10 cellular contexts compared by ENCODE assay signal in the genomic region with DNA sequence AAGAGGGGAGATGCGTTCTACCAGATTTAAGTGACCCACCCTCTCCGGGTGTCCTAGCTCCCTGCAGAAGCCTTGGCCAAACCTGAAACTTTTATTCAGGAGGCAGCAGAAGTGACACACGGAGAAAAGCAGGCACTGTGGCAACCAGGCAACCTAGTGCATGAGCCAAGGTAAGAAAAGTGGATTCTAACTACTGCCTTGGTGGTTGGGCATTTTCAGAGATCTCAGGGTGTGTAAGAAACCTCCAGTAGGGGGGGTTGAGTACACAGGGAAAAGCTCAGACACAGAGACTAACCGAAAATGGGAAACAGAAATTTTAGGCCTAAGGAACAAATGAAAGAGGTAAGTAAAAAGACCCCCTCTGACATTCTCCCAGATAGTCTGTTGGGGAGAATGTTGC.
DNase-seq lines count a peak whose midpoint lies in the region; ATAC-seq and TF ChIP-seq lines count a peak whose summit lies in the region.
"Had no signal": no experiment of that assay in that cellular context is flagged by ENCODE, and none has a peak within 500 bp of the region (broad histone marks: within the 10 kb centered on the region; RNA-seq: fewer than 3 reads in every experiment).

No MANE protein-coding gene starts in this region.

- no peak overlapping the region for H3K23ac ChIP-seq in mesenchymal stem cell (ENCODE audit: low read length in 2 of 2)

- no peak overlapping the region for H3K9ac ChIP-seq in mesenchymal stem cell (ENCODE audit: low read length)

- H2AFZ ChIP-seq in mesenchymal stem cell (ENCODE audit: low read depth, low read length) = no peak overlapping the region

- H3K27me3 ChIP-seq in WERI-Rb-1 (ENCODE audit: insufficient read depth, low read depth, severe bottlenecking) = no peaks in the 10 kb centered on the region
- no peaks in the 10 kb centered on the region for H3K27me3 ChIP-seq in mesenchymal stem cell (ENCODE audit: control insufficient read depth in 1 of 2, insufficient read depth in 1 of 2, low read length in 2 of 2)
- H3K27me3 ChIP-seq in gastrocnemius medialis = no peaks in the 10 kb centered on the region
- H3K27me3 ChIP-seq in right atrium auricular region = no peaks in the 10 kb centered on the region
- H3K27me3 ChIP-seq: suprapubic skin had no signal

- DNase-seq in WERI-Rb-1 (peak; percentile 28), mesenchymal stem cell (peak; percentile 14), hippocampal formation (lab: John Stamatoyannopoulos, UW) (no peak), gastrocnemius medialis (no peak), right atrium auricular region (ENCODE audit: low spot score) (no peak), NCI-H345 (lab: John Stamatoyannopoulos, UW) (no peak)
- DNase-seq: naive thymus-derived CD8-positive, alpha-beta T cell had no signal

- WGBS in mesenchymal stem cell = 86% methylated on average over 4 of the region's 4 CpGs

- H3K79me1 ChIP-seq in mesenchymal stem cell (replicated peaks; ENCODE audit: low read length, poor library complexity, severe bottlenecking) = no peaks in the 10 kb centered on the region

- TF ChIP-seq POLR2A in gastrocnemius medialis (IDR thresholded peaks at IDR 0.05) = no peak

- TF ChIP-seq CTCF in GM12873 (IDR thresholded peaks at IDR 0.05; ENCODE audit: insufficient read depth, low read depth, low read length, missing control alignments) = peak; percentile 43
- peak; percentile 19; the same call in 1 of the 2 replicates for TF ChIP-seq CTCF in LNCAP (IDR thresholded peaks at IDR 0.05)
- peak; percentile 47; the same call in 1 of the 2 replicates for TF ChIP-seq CTCF in WERI-Rb-1 (IDR thresholded peaks at IDR 0.05; ENCODE audit: low read depth, low read length)
- no peak for TF ChIP-seq CTCF in gastrocnemius medialis (IDR thresholded peaks at IDR 0.05 in 4 of 5, conservative IDR thresholded peaks at IDR 0.05 in 1 of 5)
- TF ChIP-seq CTCF in right atrium auricular region (IDR thresholded peaks at IDR 0.05) = no peak

- no peak overlapping the region for H3K14ac ChIP-seq in mesenchymal stem cell (ENCODE audit: low read length in 2 of 2)

- ATAC-seq in gastrocnemius medialis = no peak
- ATAC-seq: naive thymus-derived CD8-positive, alpha-beta T cell had no signal

- no peak overlapping the region for H3K27ac ChIP-seq in WERI-Rb-1
- no peak overlapping the region for H3K27ac ChIP-seq in mesenchymal stem cell (ENCODE audit: low read length, poor library complexity, severe bottlenecking)
- no peak overlapping the region for H3K27ac ChIP-seq in gastrocnemius medialis
- no peak overlapping the region for H3K27ac ChIP-seq in right atrium auricular region
- H3K27ac ChIP-seq: suprapubic skin had no signal

- H2BK15ac ChIP-seq in mesenchymal stem cell (ENCODE audit: low read depth, poor library complexity, severe bottlenecking) = no peak overlapping the region

- H3K4me1 ChIP-seq in mesenchymal stem cell (ENCODE audit: control insufficient read depth, insufficient read depth, low read depth, low read length) = no peaks in the 10 kb centered on the region
- H3K4me1 ChIP-seq in gastrocnemius medialis = no peaks in the 10 kb centered on the region
- no peaks in the 10 kb centered on the region for H3K4me1 ChIP-seq in right atrium auricular region

- in situ Hi-C loops in gastrocnemius medialis (cut with MboI; ENCODE audit: low sequenced_read_pairs in 4 of 4) = no loop called here

- H3K4me3 ChIP-seq in WERI-Rb-1 (ENCODE audit: low read depth, low read length) (no peak overlapping the region), mesenchymal stem cell (ENCODE audit: insufficient read depth in 1 of 2, low read depth in 1 of 2, low read length in 2 of 2) (no peak overlapping the region), gastrocnemius medialis (no peak overlapping the region), right atrium auricular region (no peak overlapping the region)
- H3K4me3 ChIP-seq: suprapubic skin had no signal

- H2AK5ac ChIP-seq in mesenchymal stem cell (ENCODE audit: low read length, severe bottlenecking) = no peak overlapping the region

- intact Hi-C loops in gastrocnemius medialis (cut with DNase I; ENCODE audit: low total_unique reads) = no loop called here

- H2BK12ac ChIP-seq in mesenchymal stem cell (ENCODE audit: low read length in 2 of 2) = peak overlapping the region in 1 of 2 experiments; percentile 10

- no peak overlapping the region for H3K4ac ChIP-seq in mesenchymal stem cell (ENCODE audit: low read depth in 1 of 2, low read length in 2 of 2)

- no peak overlapping the region for H2BK120ac ChIP-seq in mesenchymal stem cell (ENCODE audit: low read depth, low read length)

- H3K36me3 ChIP-seq in WERI-Rb-1 (no peaks in the 10 kb centered on the region), mesenchymal stem cell (ENCODE audit: control insufficient read depth in 1 of 2, insufficient read depth in 2 of 2, low read depth in 1 of 2, low read length in 2 of 2) (no peaks in the 10 kb centered on the region), gastrocnemius medialis (no peaks in the 10 kb centered on the region), right atrium auricular region (no peaks in the 10 kb centered on the region)
- H3K36me3 ChIP-seq: suprapubic skin had no signal

- H3K9me3 ChIP-seq in WERI-Rb-1 (ENCODE audit: severe bottlenecking) (peaks cover 4% of the 10 kb centered on the region), mesenchymal stem cell (ENCODE audit: control insufficient read depth, low read length) (no peaks in the 10 kb centered on the region), gastrocnemius medialis (no peaks in the 10 kb centered on the region), right atrium auricular region (no peaks in the 10 kb centered on the region)
- H3K9me3 ChIP-seq: suprapubic skin had no signal

- no peak overlapping the region for H4K8ac ChIP-seq in mesenchymal stem cell (ENCODE audit: low read length)

- H2BK5ac ChIP-seq in mesenchymal stem cell (ENCODE audit: low read depth, low read length, poor library complexity, severe bottlenecking) = no peak overlapping the region

- H3K4me2 ChIP-seq in mesenchymal stem cell (ENCODE audit: low read length, poor library complexity, severe bottlenecking) = no peak overlapping the region

- peak overlapping the region; percentile 11 for H4K91ac ChIP-seq in mesenchymal stem cell (ENCODE audit: low read length)

- H3K18ac ChIP-seq in mesenchymal stem cell (ENCODE audit: low read depth in 1 of 2, low read length in 2 of 2) = no peak overlapping the region

Comparison
In these comparisons a context has a peak if more than half of its experiments do, and no peak if none do; other contexts are left out.
1. CTCF ChIP-seq: peak in GM12873 (single experiment), LNCAP (single experiment) and WERI-Rb-1 (single experiment); none in gastrocnemius medialis (0 of 5) and right atrium auricular region (0 of 2).
2. DNase-seq: peak in WERI-Rb-1 (single experiment) and mesenchymal stem cell (single experiment); none in hippocampal formation (0 of 2), gastrocnemius medialis (0 of 2), right atrium auricular region (single experiment) and NCI-H345 (single experiment).